ENCODE assay signal across 2 cellular contexts in the genomic region with DNA sequence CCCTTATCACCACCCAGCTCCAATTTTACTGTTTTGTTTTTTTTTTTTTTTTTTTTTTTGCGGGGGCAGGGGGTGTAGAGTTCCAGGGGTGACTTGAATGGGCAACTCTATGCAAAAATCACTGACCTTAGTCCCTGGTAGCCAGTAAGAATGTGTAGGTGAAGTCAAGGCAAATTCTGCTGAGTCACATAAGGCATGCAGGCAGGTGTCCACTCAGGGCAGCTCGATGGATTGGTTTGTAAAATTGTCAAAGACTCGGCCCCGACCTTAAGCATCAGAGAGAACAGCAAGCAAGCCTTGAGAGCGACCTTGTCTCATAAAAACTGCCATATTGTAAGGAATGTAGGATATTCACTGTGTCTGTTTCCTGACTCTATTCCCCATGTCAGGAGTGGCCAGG.
TF ChIP-seq lines count a peak whose summit lies in the region.

No MANE protein-coding gene starts in this region.

TF ChIP-seq in HepG2, 621 proteins besides CTCF, POLR2A, EP300 and RAD21:
- TF ChIP-seq ZNF326 (CRISPR knock-in tag; IDR thresholded peaks at IDR 0.05; ENCODE audit: borderline replicate concordance) (no peak), HOXA3 (CRISPR knock-in tag; IDR thresholded peaks at IDR 0.05) (no peak), MAFK (conservative IDR thresholded peaks at IDR 0.05 in 1 of 2, IDR thresholded peaks at IDR 0.05 in 1 of 2; ENCODE audit: low read length in 2 of 2) (peak; percentile 33 to 35; a peak in 3 of 4 replicates), NFE2L2 (IDR thresholded peaks at IDR 0.05; ENCODE audit: low read length) (peak; percentile 69)
TF ChIP-seq in HepG2: peak in this region for 2.

TF ChIP-seq in H1, 55 proteins besides CTCF, POLR2A, EP300 and RAD21:
- TF ChIP-seq EZH2 (IDR thresholded peaks at IDR 0.05; ENCODE audit: low read depth, low read length, severe bottlenecking) = no peak
- TF ChIP-seq SRF (IDR thresholded peaks at IDR 0.05; ENCODE audit: low read depth, low read length) = no peak
- peak; percentile 75 for TF ChIP-seq BACH1 (IDR thresholded peaks at IDR 0.05; ENCODE audit: low read length)
- TF ChIP-seq MAFK (IDR thresholded peaks at IDR 0.05; ENCODE audit: low read depth, low read length) = peak; percentile 69
